In genomic region chr19:13176345-13176744, GRCh38 we compare ENCODE assay signal across 17 cellular contexts. TPM values are rescaled to one million over a fixed set of nuclear protein-coding genes. Genes with fewer than 3 reads are reported as not detected.
DNase-seq lines count a peak whose midpoint lies in the region; ATAC-seq and TF ChIP-seq lines count a peak whose summit lies in the region.
"Had no signal": no experiment of that assay in that cellular context is flagged by ENCODE, and none has a peak within 500 bp of the region (broad histone marks: within the 10 kb centered on the region; RNA-seq: fewer than 3 reads in every experiment).

No MANE protein-coding gene starts in this region.

- no peak overlapping the region for H3K14ac ChIP-seq in trophoblast cell (ENCODE audit: low read length)

- H3K9ac ChIP-seq in trophoblast cell (ENCODE audit: low read length): no peak overlapping the region

- intact Hi-C loops in CD8-positive, alpha-beta T cell (cut with DNase I, micrococcal nuclease): no loop called here
- intact Hi-C loops in Panc1 (cut with micrococcal nuclease; ENCODE audit: unreplicated experiment): no loop called here

- peak overlapping the region; percentile 87 for H2AK5ac ChIP-seq in trophoblast cell (ENCODE audit: low read length)

- no peak overlapping the region for H2BK5ac ChIP-seq in trophoblast cell (ENCODE audit: low read depth, low read length, poor library complexity)

- TF ChIP-seq CTCF in CD8-positive, alpha-beta T cell (IDR thresholded peaks at IDR 0.05): no peak
- TF ChIP-seq CTCF in Panc1 (IDR thresholded peaks at IDR 0.05): no peak

- H3K9me3 ChIP-seq in CD8-positive, alpha-beta T cell (ENCODE audit: low read length): no peaks in the 10 kb centered on the region
- H3K9me3 ChIP-seq in Panc1 (ENCODE audit: control insufficient read depth, insufficient read depth, low read depth, low read length) (no peaks in the 10 kb centered on the region), trophoblast cell (ENCODE audit: insufficient read depth, low read depth, low read length) (no peaks in the 10 kb centered on the region)
- H3K9me3 ChIP-seq: HAP-1, ovary, right lobe of liver, testis had no signal

- ATAC-seq in CD8-positive, alpha-beta T cell: no peak
- no peak for ATAC-seq in Panc1
- ATAC-seq in HG03045 (IDR thresholded peaks at IDR 0.05; ENCODE audit: unreplicated experiment): no peak
- ATAC-seq: activated CD4-positive, alpha-beta T cell treated with anti-CD3 and anti-CD28 coated beads for 36 hours; left ventricle myocardium superior; right lobe of liver; stimulated activated memory B cell treated with anti-CD40 and anti-IgM and Interleukin-4, amounts not matched to agents 10 μg/mL and 1 μg/mL and 100 μg/mL, for 72 hours had no signal

- H3K4me2 ChIP-seq in trophoblast cell (ENCODE audit: low read length): no peak overlapping the region

- no peak overlapping the region for H4K91ac ChIP-seq in trophoblast cell (ENCODE audit: low read depth, low read length)

- no peak overlapping the region for H4K8ac ChIP-seq in trophoblast cell (ENCODE audit: low read depth, low read length)

- H3K4me3 ChIP-seq in CD8-positive, alpha-beta T cell (ENCODE audit: low read depth, low read length): no peak overlapping the region
- H3K4me3 ChIP-seq in Panc1 (ENCODE audit: low read depth in 2 of 2, low read length in 2 of 2) (no peak overlapping the region), trophoblast cell (ENCODE audit: low read depth, low read length) (no peak overlapping the region)
- H3K4me3 ChIP-seq: HAP-1, ovary, right lobe of liver, testis had no signal

- CTCF ChIA-PET in CD8-positive, alpha-beta T cell (lab: Charles Lee): interaction anchor here (0.8 to 6.8 kb wide), 5 partner anchors 12 to 37 kb away, joined by 3 to 38 read pairs (median 4); no protein-coding TSS in a partner anchor
- CTCF ChIA-PET in Panc1 (lab: Charles Lee): no interaction called here

- no peaks in the 10 kb centered on the region for H3K27me3 Mint-ChIP-seq in CD8-positive, alpha-beta T cell (ENCODE audit: low read depth)
- H3K27me3 Mint-ChIP-seq: activated CD4-positive, alpha-beta T cell treated with anti-CD3 and anti-CD28 coated beads for 36 hours; activated naive CD8-positive, alpha-beta T cell treated with anti-CD3 and anti-CD28 coated beads, Interleukin-2, amount 10 ng/mL, durations not matched to agents 7 days and 5 days; stimulated activated memory B cell treated with anti-CD40 and anti-IgM and Interleukin-4, amounts not matched to agents 10 μg/mL and 1 μg/mL and 100 μg/mL, for 72 hours had no signal

- H3K18ac ChIP-seq in trophoblast cell (ENCODE audit: low read length): no peak overlapping the region

- H3K36me3 ChIP-seq in CD8-positive, alpha-beta T cell (ENCODE audit: insufficient read depth, low read length): no peaks in the 10 kb centered on the region
- H3K36me3 ChIP-seq in Panc1 (ENCODE audit: control insufficient read depth, insufficient read depth, low read length) (no peaks in the 10 kb centered on the region), trophoblast cell (ENCODE audit: control insufficient read depth in 1 of 2, insufficient read depth in 2 of 2, low read length in 2 of 2) (no peaks in the 10 kb centered on the region)
- H3K36me3 ChIP-seq: HAP-1, ovary, right lobe of liver had no signal

- WGBS in trophoblast cell (ENCODE audit: extremely low coverage, insufficient coverage, insufficient read length): no CpG with 5 or more reads among the region's 8 CpGs

- in situ Hi-C loops in Panc1 (cut with HindIII; ENCODE audit: low pct_unique_long_range_greater_than_20kb, low sequenced_read_pairs): no loop called here

- H3K4me3 Mint-ChIP-seq in CD8-positive, alpha-beta T cell: no peak overlapping the region
- H3K4me3 Mint-ChIP-seq: activated CD4-positive, alpha-beta T cell treated with anti-CD3 and anti-CD28 coated beads for 36 hours; activated naive CD8-positive, alpha-beta T cell treated with anti-CD3 and anti-CD28 coated beads, Interleukin-2, amount 10 ng/mL, durations not matched to agents 7 days and 5 days; stimulated activated memory B cell treated with anti-CD40 and anti-IgM and Interleukin-4, amounts not matched to agents 10 μg/mL and 1 μg/mL and 100 μg/mL, for 72 hours had no signal

- no peak overlapping the region for H3K4ac ChIP-seq in trophoblast cell (ENCODE audit: low read depth, low read length)

- no peak for DNase-seq in CD8-positive, alpha-beta T cell
- no peak for DNase-seq in Panc1 (ENCODE audit: low read depth, low spot score)
- peak; percentile 12 for DNase-seq in kidney glomerular epithelial cell (lab: John Stamatoyannopoulos, UW)
- DNase-seq in trophoblast cell: no peak
- DNase-seq in cortex of kidney (lab: John Stamatoyannopoulos, UW): no peak
- no peak for DNase-seq in NCI-H345 treated with DMSO at 0.1 percent for 48 hours (lab: John Stamatoyannopoulos, UW; ENCODE audit: unreplicated experiment)
- DNase-seq: activated CD4-positive, alpha-beta T cell treated with anti-CD3 and anti-CD28 coated beads for 36 hours; activated naive CD8-positive, alpha-beta T cell treated with anti-CD3 and anti-CD28 coated beads, Interleukin-2, amount 10 ng/mL, durations not matched to agents 7 days and 5 days; left ventricle myocardium superior; NCI-H1417; NCI-H524 treated with DMSO at 0.1 percent for 48 hours; ovary; right lobe of liver; testis had no signal

- no peaks in the 10 kb centered on the region for H3K9me3 Mint-ChIP-seq in CD8-positive, alpha-beta T cell
- H3K9me3 Mint-ChIP-seq: activated naive CD8-positive, alpha-beta T cell treated with anti-CD3 and anti-CD28 coated beads, Interleukin-2, amount 10 ng/mL, durations not matched to agents 7 days and 5 days; stimulated activated memory B cell treated with anti-CD40 and anti-IgM and Interleukin-4, amounts not matched to agents 10 μg/mL and 1 μg/mL and 100 μg/mL, for 72 hours had no signal

- no peak overlapping the region for H2BK12ac ChIP-seq in trophoblast cell (ENCODE audit: low read length)

- no peaks in the 10 kb centered on the region for H3K36me3 Mint-ChIP-seq in CD8-positive, alpha-beta T cell
- H3K36me3 Mint-ChIP-seq: stimulated activated memory B cell treated with anti-CD40 and anti-IgM and Interleukin-4, amounts not matched to agents 10 μg/mL and 1 μg/mL and 100 μg/mL, for 72 hours had no signal

- no peak overlapping the region for H2BK120ac ChIP-seq in trophoblast cell (ENCODE audit: insufficient read depth, low read length, poor library complexity)

- H3K27ac ChIP-seq in CD8-positive, alpha-beta T cell (ENCODE audit: low read depth, low read length): no peak overlapping the region
- H3K27ac ChIP-seq in Panc1 (ENCODE audit: low read length) (peak overlapping the region; percentile 54; the same call in 1 of the 2 replicates), trophoblast cell (ENCODE audit: low read depth, low read length) (no peak overlapping the region)
- H3K27ac ChIP-seq: ovary, right lobe of liver, testis had no signal

- peaks cover 41% of the 10 kb centered on the region for H3K4me1 ChIP-seq in CD8-positive, alpha-beta T cell (ENCODE audit: insufficient read depth, low read length)
- peaks cover 27% of the 10 kb centered on the region for H3K4me1 ChIP-seq in Panc1 (ENCODE audit: control insufficient read depth, insufficient read depth, low read length)
- peaks cover 8 to 10% of the 10 kb centered on the region in 2 experiments for H3K4me1 ChIP-seq in trophoblast cell (ENCODE audit: control insufficient read depth in 1 of 2, insufficient read depth in 2 of 2, low read length in 2 of 2)
- H3K4me1 ChIP-seq: HAP-1, testis had no signal

- peaks cover 7% of the 10 kb centered on the region for H3K79me1 ChIP-seq in trophoblast cell (ENCODE audit: low read length)

- BruUV-seq in Panc1 (replicated peaks; lab: Mats Ljungman, UMichigan): no TSS peak

- no peak overlapping the region for H2AFZ ChIP-seq in trophoblast cell (ENCODE audit: insufficient read depth, low read length, poor library complexity)

- peaks cover 39% of the 10 kb centered on the region for H3K4me1 Mint-ChIP-seq in CD8-positive, alpha-beta T cell (ENCODE audit: low read depth)

- no peaks in the 10 kb centered on the region for H3K27me3 ChIP-seq in CD8-positive, alpha-beta T cell (ENCODE audit: insufficient read depth, low read length)
- H3K27me3 ChIP-seq in Panc1 (ENCODE audit: control insufficient read depth, insufficient read depth, low read length) (no peaks in the 10 kb centered on the region), trophoblast cell (ENCODE audit: insufficient read depth, low read length) (no peaks in the 10 kb centered on the region)
- H3K27me3 ChIP-seq: ovary, right lobe of liver, testis had no signal

- POLR2A ChIA-PET in CD8-positive, alpha-beta T cell (lab: Charles Lee): interaction anchor here (1.2 to 2.9 kb wide), 3 partner anchors 9 to 24 kb away, joined by 3 to 12 read pairs (median 5); no protein-coding TSS in a partner anchor
- POLR2A ChIA-PET in Panc1 (lab: Charles Lee): interaction anchor here (0.6 to 0.7 kb wide), 3 partner anchors 9 to 34 kb away, joined by 3 to 9 read pairs (median 7); no protein-coding TSS in a partner anchor

- no peak overlapping the region for H3K23ac ChIP-seq in trophoblast cell (ENCODE audit: low read length)

- H3K79me2 ChIP-seq in trophoblast cell (ENCODE audit: control insufficient read depth, insufficient read depth, low read length, poor library complexity): no peaks in the 10 kb centered on the region

- no peak overlapping the region for H4K12ac ChIP-seq in trophoblast cell (ENCODE audit: low read depth, low read length)

- H3K27ac Mint-ChIP-seq in CD8-positive, alpha-beta T cell: peak overlapping the region; percentile 55
- H3K27ac Mint-ChIP-seq: activated naive CD8-positive, alpha-beta T cell treated with anti-CD3 and anti-CD28 coated beads, Interleukin-2, amount 10 ng/mL, durations not matched to agents 7 days and 5 days; stimulated activated memory B cell treated with anti-CD40 and anti-IgM and Interleukin-4, amounts not matched to agents 10 μg/mL and 1 μg/mL and 100 μg/mL, for 72 hours had no signal

RNA-seq across cellular contexts. Expression of gene IER2, which starts 26.1 kb away (rescaled TPM):
- 100 to 1,000 TPM; 223 to 229 TPM for total RNA-seq in CD8-positive, alpha-beta T cell
- total RNA-seq in Panc1 (2021; ENCODE audit: unreplicated experiment): 80.4 TPM
- polyA plus RNA-seq in Panc1 (2012; ENCODE audit: insufficient read length): 81.1 TPM
- polyA plus RNA-seq in trophoblast cell (2013): 139 and 150 TPM in 2 replicates

RNA-seq across cellular contexts. Expression of gene STX10, which starts 26.2 kb away (rescaled TPM):
- total RNA-seq in CD8-positive, alpha-beta T cell: 10 to 100 TPM; 35.7 to 37.5 TPM
- total RNA-seq in Panc1 (2021; ENCODE audit: unreplicated experiment): 43.6 TPM
- polyA plus RNA-seq in Panc1 (2012; ENCODE audit: insufficient read length): 108 TPM
- 45.9 and 47.7 TPM in 2 replicates for polyA plus RNA-seq in trophoblast cell (2013)

RNA-seq across cellular contexts. Expression of gene NACC1, which starts 58.3 kb away (rescaled TPM):
- total RNA-seq in CD8-positive, alpha-beta T cell: 10 to 100 TPM; 16.8 to 20.8 TPM
- total RNA-seq in Panc1 (2021; ENCODE audit: unreplicated experiment): 129 TPM
- 97.8 TPM for polyA plus RNA-seq in Panc1 (2012; ENCODE audit: insufficient read length)
- 149 and 154 TPM in 2 replicates for polyA plus RNA-seq in trophoblast cell (2013)

RNA-seq across cellular contexts. Expression of gene TRMT1, which starts 59.8 kb away (rescaled TPM):
- total RNA-seq in CD8-positive, alpha-beta T cell: 10 to 100 TPM; 76.4 to 77.2 TPM
- total RNA-seq in Panc1 (2021; ENCODE audit: unreplicated experiment): 52.0 TPM
- polyA plus RNA-seq in Panc1 (2012; ENCODE audit: insufficient read length): 41.4 TPM
- polyA plus RNA-seq in trophoblast cell (2013): 26.6 and 28.8 TPM in 2 replicates
